20 cellular contexts compared by ENCODE assay signal in the genomic region with DNA sequence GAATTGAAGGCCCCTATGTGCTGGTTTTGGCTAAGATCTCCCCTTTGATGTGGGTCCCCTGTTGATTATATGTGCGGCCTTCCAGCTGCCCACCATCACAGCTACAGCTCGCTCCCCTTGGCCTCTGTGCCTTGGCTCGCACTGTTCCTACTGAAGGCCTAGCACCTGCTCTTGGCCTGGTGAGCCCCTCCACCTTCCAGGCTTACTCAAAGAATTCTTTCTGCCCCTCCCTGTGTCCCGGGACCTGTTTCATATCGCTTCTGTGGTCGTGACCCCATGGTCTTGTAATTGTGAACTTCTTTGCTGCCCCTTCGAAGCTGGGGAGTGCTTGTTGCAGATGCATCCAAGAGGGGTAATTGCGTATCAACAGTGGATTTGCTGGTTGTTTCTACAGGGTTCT.
"Had no signal": no experiment of that assay in that cellular context is flagged by ENCODE, and none has a peak within 500 bp of the region (broad histone marks: within the 10 kb centered on the region; RNA-seq: fewer than 3 reads in every experiment).

No MANE protein-coding gene starts in this region.

- H3K27me3 Mint-ChIP-seq: activated naive CD8-positive, alpha-beta T cell treated with anti-CD3 and anti-CD28 coated beads, Interleukin-2, amount 10 ng/mL, durations not matched to agents 7 days and 5 days; activated T-cell treated with anti-CD3 and anti-CD28 coated beads, Interleukin-2, amount 50 U/mL, for 24 hours; progenitor cell of endocrine pancreas had no signal

- H3K4me3 Mint-ChIP-seq: activated CD8-positive, alpha-beta T cell treated with anti-CD3 and anti-CD28 coated beads, Interleukin-2, amount 10 ng/mL, durations not matched to agents 7 days and 5 days; activated naive CD8-positive, alpha-beta T cell treated with anti-CD3 and anti-CD28 coated beads, Interleukin-2, amount 10 ng/mL, durations not matched to agents 7 days and 5 days; activated T-cell treated with anti-CD3 and anti-CD28 coated beads, Interleukin-2, amount 50 U/mL, for 24 hours; neural progenitor cell had no signal

- H3K9me3 ChIP-seq: colonic mucosa, heart right ventricle, left lung had no signal

- ATAC-seq: activated CD8-positive, alpha-beta T cell treated with anti-CD3 and anti-CD28 coated beads, Interleukin-2, amount 10 ng/mL, durations not matched to agents 7 days and 5 days; heart right ventricle; left lung; right cardiac atrium had no signal

- H3K4me1 ChIP-seq: neural progenitor cell had no signal

- H3K9me3 Mint-ChIP-seq: activated naive CD8-positive, alpha-beta T cell treated with anti-CD3 and anti-CD28 coated beads, Interleukin-2, amount 10 ng/mL, durations not matched to agents 7 days and 5 days; activated T-cell treated with anti-CD3 and anti-CD28 coated beads, Interleukin-2, amount 50 U/mL, for 24 hours; activated T-helper 2 cell treated with anti-CD3 and anti-CD28 coated beads, Interferon-gamma antibody, Interleukin-2, Interleukin-4, amounts not matched to agents 10 μg/mL and 5 μg/mL and 100 μg/mL, durations not matched to agents 14 hours and 24 hours and 36 hours; neural progenitor cell had no signal

- H3K27ac ChIP-seq: brain microvascular endothelial cell, neural progenitor cell had no signal

- H3K4me3 ChIP-seq: colonic mucosa, heart right ventricle, left lung, neural progenitor cell had no signal

- H3K27me3 ChIP-seq: brain microvascular endothelial cell, colonic mucosa, heart right ventricle, left lung, neural progenitor cell had no signal

- H3K27ac Mint-ChIP-seq: activated T-helper 2 cell treated with anti-CD3 and anti-CD28 coated beads, Interferon-gamma antibody, Interleukin-2, Interleukin-4, amounts not matched to agents 10 μg/mL and 5 μg/mL and 100 μg/mL, durations not matched to agents 14 hours and 24 hours and 36 hours; neural progenitor cell; progenitor cell of endocrine pancreas had no signal

- DNase-seq: activated CD4-positive, alpha-beta T cell treated with anti-CD3 and anti-CD28 coated beads for 48 hours; activated CD4-positive, CD25-positive, alpha-beta regulatory T cell; activated CD8-positive, alpha-beta T cell treated with anti-CD3 and anti-CD28 coated beads, Interleukin-2, amount 10 ng/mL, durations not matched to agents 7 days and 5 days; activated naive CD4-positive, alpha-beta T cell treated with Interleukin-2 at 50 U/mL for 16 hours; activated naive CD8-positive, alpha-beta T cell treated with anti-CD3 and anti-CD28 coated beads, Interleukin-2, amount 10 ng/mL, durations not matched to agents 7 days and 5 days; activated T-cell treated with anti-CD3 and anti-CD28 coated beads, Interleukin-2, amount 50 U/mL, for 24 hours; brain microvascular endothelial cell; central memory CD4-positive, alpha-beta T cell; colonic mucosa; heart right ventricle; left lung; midbrain; right cardiac atrium; stimulated activated CD4-positive, alpha-beta T cell treated with anti-CD3 and anti-CD28 coated beads, Interleukin-4, amount 100 ng/mL, for 4 hours; stimulated activated naive CD4-positive, alpha-beta T cell; T-helper 1 cell; T1000 had no signal

- H3K36me3 ChIP-seq: colonic mucosa, neural progenitor cell had no signal
